16 cellular contexts compared by ENCODE assay signal in genomic region chr1:153537376-153537730, GRCh38. TPM values are rescaled to one million over a fixed set of nuclear protein-coding genes. Genes with fewer than 3 reads are reported as not detected.
A peak's percentile ranks its signal among the peaks of the same experiment; 100 is the strongest.
DNase-seq lines count a peak whose midpoint lies in the region; ATAC-seq and TF ChIP-seq lines count a peak whose summit lies in the region.
"Had no signal": no experiment of that assay in that cellular context is flagged by ENCODE, and none has a peak within 500 bp of the region (broad histone marks: within the 10 kb centered on the region; RNA-seq: fewer than 3 reads in every experiment).

No MANE protein-coding gene starts in this region.

- no peaks in the 10 kb centered on the region for H3K27me3 Mint-ChIP-seq in CD8-positive, alpha-beta T cell (ENCODE audit: low read depth)

- in situ Hi-C loops in GM13977 (cut with MboI; ENCODE audit: low pct_unique_long_range_greater_than_20kb, low sequenced_read_pairs, unreplicated experiment), result no loop called here

- no peaks in the 10 kb centered on the region for H3K36me3 ChIP-seq in CD8-positive, alpha-beta T cell (ENCODE audit: insufficient read depth, low read length)
- H3K36me3 ChIP-seq in KMS-11 (ENCODE audit: insufficient read depth) (no peaks in the 10 kb centered on the region), breast epithelium (no peaks in the 10 kb centered on the region)

- H3K79me2 ChIP-seq in KMS-11 (ENCODE audit: insufficient read depth, low read depth), result no peaks in the 10 kb centered on the region

- H3K4me3 ChIP-seq in CD8-positive, alpha-beta T cell (ENCODE audit: low read depth, low read length), result no peak overlapping the region
- H3K4me3 ChIP-seq in KMS-11 (IDR thresholded peaks at IDR 0.05; ENCODE audit: insufficient read depth, low read depth, low read length) (no peak overlapping the region), breast epithelium (no peak overlapping the region)

- CTCF ChIA-PET in CD8-positive, alpha-beta T cell (lab: Charles Lee), result interaction anchor here (6.5 to 8.5 kb wide), 4 partner anchors 11 to 33 kb away, joined by 93 to 201 read pairs (median 142); partner anchors contain the start of genes S100A2, S100A3 and S100A4

- H3K36me3 Mint-ChIP-seq in CD8-positive, alpha-beta T cell, result peaks cover 23% of the 10 kb centered on the region

- no peaks in the 10 kb centered on the region for H3K9me3 Mint-ChIP-seq in CD8-positive, alpha-beta T cell

- no peaks in the 10 kb centered on the region for H3K9me3 ChIP-seq in CD8-positive, alpha-beta T cell (ENCODE audit: low read length)
- H3K9me3 ChIP-seq in breast epithelium, result no peaks in the 10 kb centered on the region

- H3K9ac ChIP-seq in KMS-11, result no peak overlapping the region

- H3K4me1 Mint-ChIP-seq in CD8-positive, alpha-beta T cell (ENCODE audit: low read depth), result peaks cover 83% of the 10 kb centered on the region

- H3K4me2 ChIP-seq in KMS-11, result no peak overlapping the region

- H4K20me1 ChIP-seq in KMS-11 (ENCODE audit: insufficient read depth), result no peaks in the 10 kb centered on the region

- H3K4me3 Mint-ChIP-seq in CD8-positive, alpha-beta T cell, result peak overlapping the region; percentile 91

- H2AFZ ChIP-seq in KMS-11 (ENCODE audit: low read depth), result peak overlapping the region; percentile 84; the same call in 1 of the 2 replicates

- DNase-seq in CD8-positive, alpha-beta T cell, result no peak
- no peak for DNase-seq in breast epithelium (ENCODE audit: low spot score in 2 of 2)
- peak; percentile 58 for DNase-seq in sciatic nerve (ENCODE audit: low spot score)
- no peak for DNase-seq in GM13977 (ENCODE audit: low spot score)
- no peak for DNase-seq in NCI-H2171 treated with DMSO at 0.1 percent for 48 hours (lab: John Stamatoyannopoulos, UW)
- no peak for DNase-seq in NCI-H1417 (lab: John Stamatoyannopoulos, UW)
- DNase-seq: activated CD4-positive, CD25-positive, alpha-beta regulatory T cell treated with anti-CD3 and anti-CD28 coated beads, Interleukin-2, amount 50 U/mL, for 72 hours; caudate nucleus; KBM-7; kidney; NCI-H1417 treated with DMSO at 0.1 percent for 48 hours; NCI-H446 treated with DMSO at 0.1 percent for 48 hours; stimulated activated CD4-positive, alpha-beta T cell treated with anti-CD3 and anti-CD28 coated beads, Interleukin-2, amount 100 ng/mL, for 48 hours had no signal

- H3K27me3 ChIP-seq in CD8-positive, alpha-beta T cell (ENCODE audit: insufficient read depth, low read length), result no peaks in the 10 kb centered on the region
- H3K27me3 ChIP-seq in KMS-11 (ENCODE audit: insufficient read depth, low read depth) (no peaks in the 10 kb centered on the region), breast epithelium (no peaks in the 10 kb centered on the region)

- peak overlapping the region; percentile 96 for H3K27ac Mint-ChIP-seq in CD8-positive, alpha-beta T cell

- peaks cover 69% of the 10 kb centered on the region for H3K4me1 ChIP-seq in CD8-positive, alpha-beta T cell (ENCODE audit: insufficient read depth, low read length)
- peaks cover 16% of the 10 kb centered on the region for H3K4me1 ChIP-seq in KMS-11 (ENCODE audit: low read depth, poor library complexity, severe bottlenecking)
- H3K4me1 ChIP-seq in breast epithelium, result peaks cover 0 to 5% of the 10 kb centered on the region in 2 donors

- no peak for ATAC-seq in CD8-positive, alpha-beta T cell
- ATAC-seq in sciatic nerve (no peak), HG03045 (IDR thresholded peaks at IDR 0.05; ENCODE audit: unreplicated experiment) (no peak)

- H3K27ac ChIP-seq in CD8-positive, alpha-beta T cell (ENCODE audit: low read depth, low read length), result no peak overlapping the region
- no peak overlapping the region for H3K27ac ChIP-seq in KMS-11
- peak overlapping the region; percentile 98 to 99 for H3K27ac ChIP-seq in breast epithelium

- POLR2A ChIA-PET in CD8-positive, alpha-beta T cell (lab: Charles Lee), result interaction anchor here (6.4 kb wide), 1 partner anchor 6 kb away, joined by 131 read pairs; the partner anchor contains the start of genes S100A4 and S100A5

- no peak for TF ChIP-seq CTCF in CD8-positive, alpha-beta T cell (IDR thresholded peaks at IDR 0.05)
- TF ChIP-seq CTCF in KMS-11 (conservative IDR thresholded peaks at IDR 0.05; ENCODE audit: low read depth, low read length) (no peak), breast epithelium (IDR thresholded peaks at IDR 0.05) (no peak), GM13977 (IDR thresholded peaks at IDR 0.05; ENCODE audit: extremely low read depth, insufficient read depth, missing control alignments) (no peak)

- intact Hi-C loops in CD8-positive, alpha-beta T cell (cut with DNase I, micrococcal nuclease), result loop anchor here in 1 of 2 experiments (10.0 kb wide), 1 partner anchor 457 kb away; the partner anchor contains the start of gene RPS27
- intact Hi-C loops in breast epithelium (cut with DNase I; ENCODE audit: low total_unique reads) (no loop called here), sciatic nerve (cut with DNase I) (no loop called here)

- TF ChIP-seq POLR2A in breast epithelium (IDR thresholded peaks at IDR 0.05), result no peak

RNA-seq across cellular contexts. Expression of gene S100A6, which starts 1.6 kb away (rescaled TPM):
- 100 to 1,000 TPM; 156 to 166 TPM for total RNA-seq in CD8-positive, alpha-beta T cell
- 100 to 1,000 TPM; 351 to 861 (median 423) TPM for total RNA-seq in breast epithelium
- 1,022 TPM for total RNA-seq in sciatic nerve

RNA-seq across cellular contexts. Expression of gene S100A5, which starts 3.4 kb away (rescaled TPM):
- total RNA-seq in CD8-positive, alpha-beta T cell, result not detected
- total RNA-seq in breast epithelium, result not detected
- total RNA-seq in sciatic nerve, result not detected
- total RNA-seq: endothelial cell of umbilical vein had no signal

RNA-seq across cellular contexts. Expression of gene S100A4, which starts 8.3 kb away (rescaled TPM):
- total RNA-seq in CD8-positive, alpha-beta T cell, result 100 to 1,000 TPM; 172 to 177 TPM
- total RNA-seq in breast epithelium (1,000 to 10,000 TPM in 1 of 3 donors, 100 to 1,000 TPM in 2; 177 to 1,015 (median 198) TPM), sciatic nerve (258 TPM)
- total RNA-seq: endothelial cell of umbilical vein had no signal

RNA-seq across cellular contexts. Expression of gene S100A3, which starts 11.7 kb away (rescaled TPM):
- total RNA-seq in CD8-positive, alpha-beta T cell, result not detected
- total RNA-seq in breast epithelium (1 to 10 TPM in 2 of 3 donors, under 1 TPM in 1; 0.44 to 2.6 (median 2.2) TPM), sciatic nerve (not detected)

RNA-seq across cellular contexts. Expression of gene S100A2, which starts 28.3 kb away (rescaled TPM):
- not detected for total RNA-seq in CD8-positive, alpha-beta T cell
- total RNA-seq in breast epithelium (1 to 10 TPM in 1 of 3 donors, under 1 TPM in 1, not detected in 1; 0.33 to 5.4 TPM), sciatic nerve (3.5 TPM)

Comparison
In these comparisons a context has a peak if more than half of its experiments do, and no peak if none do; other contexts are left out.
1. H3K27ac ChIP-seq: peak in breast epithelium (2 of 2); none in CD8-positive, alpha-beta T cell (single experiment) and KMS-11 (single experiment).